8 cellular contexts compared by ENCODE assay signal in genomic region chr22:42662114-42663021, GRCh38. TPM values are rescaled to one million over a fixed set of nuclear protein-coding genes. Genes with fewer than 3 reads are reported as not detected.
A peak's percentile ranks its signal among the peaks of the same experiment; 100 is the strongest.
DNase-seq lines count a peak whose midpoint lies in the region; ATAC-seq and TF ChIP-seq lines count a peak whose summit lies in the region.

No MANE protein-coding gene starts in this region.

- no peaks in the 10 kb centered on the region for H3K36me3 ChIP-seq in HUES48 (ENCODE audit: control insufficient read depth, insufficient read depth, low read length)
- no peaks in the 10 kb centered on the region for H3K36me3 ChIP-seq in left ventricle myocardium inferior

- H3K27ac Mint-ChIP-seq in activated naive CD8-positive, alpha-beta T cell treated with anti-CD3 and anti-CD28 coated beads for 36 hours = no peak overlapping the region
- no peak overlapping the region for H3K27ac Mint-ChIP-seq in progenitor cell of endocrine pancreas

- H3K9me3 Mint-ChIP-seq in activated naive CD8-positive, alpha-beta T cell treated with anti-CD3 and anti-CD28 coated beads for 36 hours = no peaks in the 10 kb centered on the region
- H3K9me3 Mint-ChIP-seq in progenitor cell of endocrine pancreas (ENCODE audit: low read depth) = no peaks in the 10 kb centered on the region

- peaks cover 14% of the 10 kb centered on the region for H3K27me3 ChIP-seq in HUES48 (ENCODE audit: control insufficient read depth, insufficient read depth, low read length)
- no peaks in the 10 kb centered on the region for H3K27me3 ChIP-seq in left ventricle myocardium inferior (ENCODE audit: low read depth)

- H3K4me1 Mint-ChIP-seq in activated naive CD8-positive, alpha-beta T cell treated with anti-CD3 and anti-CD28 coated beads for 36 hours = peaks cover 1% of the 10 kb centered on the region
- no peaks in the 10 kb centered on the region for H3K4me1 Mint-ChIP-seq in progenitor cell of endocrine pancreas (ENCODE audit: low read depth)

- peaks cover 17% of the 10 kb centered on the region for H3K27me3 Mint-ChIP-seq in activated naive CD8-positive, alpha-beta T cell treated with anti-CD3 and anti-CD28 coated beads for 36 hours
- H3K27me3 Mint-ChIP-seq in progenitor cell of endocrine pancreas = peaks cover 20% of the 10 kb centered on the region

- H3K27ac ChIP-seq in HUES48 (ENCODE audit: low read depth, low read length) = no peak overlapping the region
- H3K27ac ChIP-seq in left ventricle myocardium inferior (replicated peaks) = peak overlapping the region; percentile 60

- intact Hi-C loops in left ventricle myocardium inferior (cut with micrococcal nuclease) = loop anchor here (10.0 kb wide), 1 partner anchor 152 kb away; no protein-coding TSS in a partner anchor

- H3K4me3 ChIP-seq in HUES48 (ENCODE audit: low read depth, low read length) (peak overlapping the region; percentile 70), left ventricle myocardium inferior (peak overlapping the region; percentile 70)

- peak; percentile 97 for ATAC-seq in SK-N-SH treated with all-trans-retinoic acid at 6 μM for 48 hours

- no peak overlapping the region for H3K9ac ChIP-seq in HUES48 (ENCODE audit: low read depth, low read length)

- TF ChIP-seq CTCF in left ventricle myocardium inferior (IDR thresholded peaks at IDR 0.05; ENCODE audit: borderline replicate concordance) (peak; percentile 82), progenitor cell of endocrine pancreas (IDR thresholded peaks at IDR 0.05; ENCODE audit: unreplicated experiment) (peak; percentile 93)

- H3K4me3 Mint-ChIP-seq in activated naive CD8-positive, alpha-beta T cell treated with anti-CD3 and anti-CD28 coated beads for 36 hours = peak overlapping the region; percentile 63
- H3K4me3 Mint-ChIP-seq in progenitor cell of endocrine pancreas (ENCODE audit: low read depth) = peak overlapping the region; percentile 45

- H3K9me3 ChIP-seq in HUES48 (ENCODE audit: control insufficient read depth, insufficient read depth, low read length) = no peaks in the 10 kb centered on the region
- H3K9me3 ChIP-seq in left ventricle myocardium inferior (replicated peaks) = no peaks in the 10 kb centered on the region

- H3K36me3 Mint-ChIP-seq in activated naive CD8-positive, alpha-beta T cell treated with anti-CD3 and anti-CD28 coated beads for 36 hours = no peaks in the 10 kb centered on the region
- H3K36me3 Mint-ChIP-seq in progenitor cell of endocrine pancreas (ENCODE audit: insufficient read depth) = no peaks in the 10 kb centered on the region

- DNase-seq in GM04504 (ENCODE audit: low read depth) = peak; percentile 28
- DNase-seq in activated naive CD8-positive, alpha-beta T cell treated with anti-CD3 and anti-CD28 coated beads for 36 hours = peak; percentile 79
- peak; percentile 85 for DNase-seq in left ventricle myocardium inferior
- DNase-seq in progenitor cell of endocrine pancreas (ENCODE audit: low spot score, unreplicated experiment) = peak; percentile 86
- DNase-seq in ureter (ENCODE audit: low spot score) = peak; percentile 90
- no peak for DNase-seq in NCI-H1048 (lab: John Stamatoyannopoulos, UW)

- H3K4me1 ChIP-seq in HUES48 (ENCODE audit: control insufficient read depth, insufficient read depth, low read length) (no peaks in the 10 kb centered on the region), left ventricle myocardium inferior (peaks cover 14% of the 10 kb centered on the region)

TF ChIP-seq in SK-N-SH treated with all-trans-retinoic acid at 6 μM for 48 hours, 23 proteins besides CTCF, POLR2A, EP300 and RAD21 (continues in another document):
- TF ChIP-seq TSHZ2 (CRISPR knock-in tag; IDR thresholded peaks at IDR 0.05) (no peak), ZNF70 (CRISPR knock-in tag; IDR thresholded peaks at IDR 0.05) (no peak), PPARA (CRISPR knock-in tag; IDR thresholded peaks at IDR 0.05; ENCODE audit: borderline replicate concordance) (no peak), TOX (CRISPR knock-in tag; IDR thresholded peaks at IDR 0.05; ENCODE audit: borderline replicate concordance) (no peak), ISL1 (CRISPR knock-in tag; IDR thresholded peaks at IDR 0.05) (no peak), ZNF565 (CRISPR knock-in tag; conservative IDR thresholded peaks at IDR 0.05; ENCODE audit: low read depth) (no peak), TCF4 (CRISPR knock-in tag; IDR thresholded peaks at IDR 0.05; ENCODE audit: borderline replicate concordance) (no peak), OSR1 (CRISPR knock-in tag; IDR thresholded peaks at IDR 0.05) (no peak), ESRRG (CRISPR knock-in tag; IDR thresholded peaks at IDR 0.05) (no peak), SNAI2 (CRISPR knock-in tag; IDR thresholded peaks at IDR 0.05) (no peak), ARNTL (CRISPR knock-in tag; IDR thresholded peaks at IDR 0.05; ENCODE audit: borderline replicate concordance, low read depth) (no peak), ZC3H10 (CRISPR knock-in tag; IDR thresholded peaks at IDR 0.05) (no peak), CSRNP3 (CRISPR knock-in tag; IDR thresholded peaks at IDR 0.05) (no peak), CSDC2 (CRISPR knock-in tag; IDR thresholded peaks at IDR 0.05) (no peak), POU6F1 (CRISPR knock-in tag; IDR thresholded peaks at IDR 0.05; ENCODE audit: borderline replicate concordance, low read depth) (no peak), RARB (CRISPR knock-in tag; IDR thresholded peaks at IDR 0.05) (no peak), GLIS3 (CRISPR knock-in tag; IDR thresholded peaks at IDR 0.05) (no peak), ZNF8 (CRISPR knock-in tag; IDR thresholded peaks at IDR 0.05) (no peak), ZFP3 (CRISPR knock-in tag; IDR thresholded peaks at IDR 0.05) (no peak)

RNA-seq across cellular contexts. Expression of gene CYB5R3, which starts 13.2 kb away (rescaled TPM):
- 10 to 100 TPM; 62.7 to 64.3 TPM for total RNA-seq in activated naive CD8-positive, alpha-beta T cell treated with anti-CD3 and anti-CD28 coated beads for 36 hours
- total RNA-seq in left ventricle myocardium inferior (298 TPM), progenitor cell of endocrine pancreas (77.3 and 85.9 TPM in 2 replicates), ureter (243 TPM)

RNA-seq across cellular contexts. Expression of gene ATP5MGL, which starts 22.0 kb away (rescaled TPM):
- total RNA-seq in activated naive CD8-positive, alpha-beta T cell treated with anti-CD3 and anti-CD28 coated beads for 36 hours = under 1 TPM; 0.37 to 0.56 TPM
- total RNA-seq in left ventricle myocardium inferior (0.38 TPM), progenitor cell of endocrine pancreas (0.40 and 0.89 TPM in 2 replicates), ureter (1.4 TPM)

RNA-seq across cellular contexts. Expression of gene POLDIP3, which starts 47.7 kb away (rescaled TPM):
- 10 to 100 TPM; 71.7 to 72.0 TPM for total RNA-seq in activated naive CD8-positive, alpha-beta T cell treated with anti-CD3 and anti-CD28 coated beads for 36 hours
- total RNA-seq in left ventricle myocardium inferior = 35.2 TPM
- 77.5 and 82.4 TPM in 2 replicates for total RNA-seq in progenitor cell of endocrine pancreas
- total RNA-seq in ureter = 64.9 TPM

RNA-seq across cellular contexts. Expression of gene A4GALT, which starts 58.3 kb away (rescaled TPM):
- total RNA-seq in activated naive CD8-positive, alpha-beta T cell treated with anti-CD3 and anti-CD28 coated beads for 36 hours = under 1 TPM in 1 of 2 experiments, not detected in 1; 0.08 TPM
- total RNA-seq in left ventricle myocardium inferior = 94.9 TPM
- 0.47 and 1.1 TPM in 2 replicates for total RNA-seq in progenitor cell of endocrine pancreas
- 57.9 TPM for total RNA-seq in ureter
